20 cellular contexts compared by ENCODE assay signal in genomic region chr1:5649795-5650194, GRCh38.
"Had no signal": no experiment of that assay in that cellular context is flagged by ENCODE, and none has a peak within 500 bp of the region (broad histone marks: within the 10 kb centered on the region; RNA-seq: fewer than 3 reads in every experiment).

No MANE protein-coding gene starts in this region.

- H3K4me2 ChIP-seq: neural progenitor cell had no signal

- H3K36me3 ChIP-seq: colonic mucosa, neural progenitor cell, right lobe of liver, tibial nerve, upper lobe of right lung had no signal

- H3K27ac Mint-ChIP-seq: natural killer cell treated with Interleukin-12 subunit alpha and Interleukin-12 subunit beta and Interleukin-15 and Interleukin-18, amount 100 ng/mL, for 72 hours; neural progenitor cell; stimulated activated naive B cell treated with anti-CD40 and anti-IgM and Interleukin-4, amounts not matched to agents 10 μg/mL and 1 μg/mL and 100 μg/mL, for 72 hours; stimulated activated naive CD8-positive, alpha-beta T cell treated with anti-CD3 and anti-CD28 coated beads, Interleukin-15, amount 100 ng/mL, for 72 hours had no signal

- DNase-seq: colonic mucosa; dermis blood vessel endothelial cell; effector CD4-positive, alpha-beta T cell; foreskin melanocyte; hippocampal formation; kidney glomerular epithelial cell; occipital lobe; psoas muscle; stimulated activated CD4-positive, alpha-beta T cell treated with anti-CD3 and anti-CD28 coated beads, Interleukin-2, amount 100 ng/mL, for 24 hours; stimulated activated CD4-positive, alpha-beta T cell treated with anti-CD3 and anti-CD28 coated beads, Interleukin-4, amount 100 ng/mL, for 4 hours; stimulated activated naive B cell treated with anti-CD40 and anti-IgM and Interleukin-4, amounts not matched to agents 10 μg/mL and 1 μg/mL and 100 μg/mL, for 72 hours; stimulated activated naive CD8-positive, alpha-beta T cell treated with anti-CD3 and anti-CD28 coated beads, Interleukin-15, amount 100 ng/mL, for 72 hours; testis; upper lobe of right lung had no signal

- H3K4me1 Mint-ChIP-seq: stimulated activated naive B cell treated with anti-CD40 and anti-IgM and Interleukin-4, amounts not matched to agents 10 μg/mL and 1 μg/mL and 100 μg/mL, for 72 hours; stimulated activated naive CD8-positive, alpha-beta T cell treated with anti-CD3 and anti-CD28 coated beads, Interleukin-15, amount 100 ng/mL, for 72 hours had no signal

- ATAC-seq: natural killer cell treated with Interleukin-12 subunit alpha and Interleukin-12 subunit beta and Interleukin-15 and Interleukin-18, amount 100 ng/mL, for 72 hours; psoas muscle; right lobe of liver; stimulated activated naive B cell treated with anti-CD40 and anti-IgM and Interleukin-4, amounts not matched to agents 10 μg/mL and 1 μg/mL and 100 μg/mL, for 72 hours; stimulated activated naive CD8-positive, alpha-beta T cell treated with anti-CD3 and anti-CD28 coated beads, Interleukin-15, amount 100 ng/mL, for 72 hours; upper lobe of right lung had no signal

- H3K9me3 Mint-ChIP-seq: natural killer cell treated with Interleukin-12 subunit alpha and Interleukin-12 subunit beta and Interleukin-15 and Interleukin-18, amount 100 ng/mL, for 72 hours had no signal

- H3K9ac ChIP-seq: neural progenitor cell, parathyroid adenoma had no signal

- H3K79me2 ChIP-seq: parathyroid adenoma had no signal

- H3K4me3 Mint-ChIP-seq: mesothelial cell of epicardium; natural killer cell treated with Interleukin-12 subunit alpha and Interleukin-12 subunit beta and Interleukin-15 and Interleukin-18, amount 100 ng/mL, for 72 hours; neural progenitor cell; stimulated activated naive B cell treated with anti-CD40 and anti-IgM and Interleukin-4, amounts not matched to agents 10 μg/mL and 1 μg/mL and 100 μg/mL, for 72 hours; stimulated activated naive CD8-positive, alpha-beta T cell treated with anti-CD3 and anti-CD28 coated beads, Interleukin-15, amount 100 ng/mL, for 72 hours had no signal

- H3K36me3 Mint-ChIP-seq: mesothelial cell of epicardium; natural killer cell treated with Interleukin-12 subunit alpha and Interleukin-12 subunit beta and Interleukin-15 and Interleukin-18, amount 100 ng/mL, for 72 hours; neural progenitor cell; stimulated activated naive B cell treated with anti-CD40 and anti-IgM and Interleukin-4, amounts not matched to agents 10 μg/mL and 1 μg/mL and 100 μg/mL, for 72 hours had no signal

- H3K27me3 ChIP-seq: neural progenitor cell, right lobe of liver, testis had no signal

- H3K9me3 ChIP-seq: colonic mucosa, right lobe of liver, testis, upper lobe of right lung had no signal

- H3K4me1 ChIP-seq: colonic mucosa, neural progenitor cell, parathyroid adenoma, psoas muscle, right lobe of liver, tibial nerve, upper lobe of right lung had no signal

- H2AFZ ChIP-seq: neural progenitor cell, parathyroid adenoma had no signal

- H3K4me3 ChIP-seq: colonic mucosa, neural progenitor cell, psoas muscle, right lobe of liver, testis, tibial nerve, upper lobe of right lung had no signal

- H3K27ac ChIP-seq: colonic mucosa, neural progenitor cell, parathyroid adenoma, psoas muscle, right lobe of liver, testis, tibial nerve, upper lobe of right lung had no signal
